Comparison of ENCODE assay signal across 1 cellular context in the genomic region with DNA sequence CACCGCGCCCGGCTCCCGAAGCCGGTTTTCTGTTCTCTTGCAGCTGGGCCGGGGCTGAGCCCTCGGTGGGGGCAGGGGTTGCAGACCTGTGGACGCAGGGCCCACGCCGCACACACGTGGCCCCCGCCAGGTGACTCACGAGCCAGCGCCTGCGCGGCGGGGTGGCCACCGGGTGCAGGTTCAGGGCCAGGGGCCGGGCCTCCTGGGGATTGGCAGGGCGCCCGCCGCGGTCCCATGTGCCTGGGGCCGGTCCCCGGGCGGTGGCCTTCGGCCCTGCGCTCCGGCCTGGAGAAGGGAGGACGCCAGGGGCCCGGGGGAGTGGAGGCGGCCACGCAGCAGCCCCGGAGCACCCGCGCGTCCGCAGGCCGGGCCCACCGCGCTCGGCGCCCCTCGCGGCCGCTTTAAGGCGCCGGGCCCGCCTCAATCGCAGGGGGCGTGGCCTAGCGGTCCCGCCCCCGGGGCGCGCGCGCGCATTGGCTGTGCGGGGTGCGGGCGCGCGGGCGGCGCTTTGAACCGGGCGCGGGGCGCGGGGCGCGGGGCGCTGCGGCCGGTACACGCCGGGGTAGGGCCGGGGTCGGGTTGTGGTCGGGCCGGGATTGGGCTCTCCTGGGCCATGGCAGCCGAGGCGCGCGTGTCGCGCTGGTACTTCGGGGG.
TF ChIP-seq lines count a peak whose summit lies in the region.

A gene with protein sequence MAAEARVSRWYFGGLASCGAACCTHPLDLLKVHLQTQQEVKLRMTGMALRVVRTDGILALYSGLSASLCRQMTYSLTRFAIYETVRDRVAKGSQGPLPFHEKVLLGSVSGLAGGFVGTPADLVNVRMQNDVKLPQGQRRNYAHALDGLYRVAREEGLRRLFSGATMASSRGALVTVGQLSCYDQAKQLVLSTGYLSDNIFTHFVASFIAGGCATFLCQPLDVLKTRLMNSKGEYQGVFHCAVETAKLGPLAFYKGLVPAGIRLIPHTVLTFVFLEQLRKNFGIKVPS (plus strand): TSS at position 471 of the 654 bp plus-strand sequence. CDS start 143 bp downstream, at position 614.

TF ChIP-seq in SK-N-SH treated with all-trans-retinoic acid at 6 μM for 48 hours, 23 proteins besides CTCF, POLR2A, EP300 and RAD21 (continued from another document):
- TF ChIP-seq TCF4 (CRISPR knock-in tag; IDR thresholded peaks at IDR 0.05; ENCODE audit: borderline replicate concordance) (no peak), OSR1 (CRISPR knock-in tag; IDR thresholded peaks at IDR 0.05) (no peak), ESRRG (CRISPR knock-in tag; IDR thresholded peaks at IDR 0.05) (0 out of 2 replicates have a peak, but pooled peaks have one; percentile 43), BACH2 (CRISPR knock-in tag; IDR thresholded peaks at IDR 0.05; ENCODE audit: borderline replicate concordance) (no peak), GLIS3 (CRISPR knock-in tag; IDR thresholded peaks at IDR 0.05) (no peak), PPARA (CRISPR knock-in tag; IDR thresholded peaks at IDR 0.05; ENCODE audit: borderline replicate concordance) (no peak), ZNF70 (CRISPR knock-in tag; IDR thresholded peaks at IDR 0.05) (no peak), CSDC2 (CRISPR knock-in tag; IDR thresholded peaks at IDR 0.05) (0 out of 2 replicates have a peak, but pooled peaks have one; percentile 61), CREB5 (CRISPR knock-in tag; IDR thresholded peaks at IDR 0.05; ENCODE audit: low read depth) (no peak), ZNF565 (CRISPR knock-in tag; conservative IDR thresholded peaks at IDR 0.05; ENCODE audit: low read depth) (no peak), ZNF8 (CRISPR knock-in tag; IDR thresholded peaks at IDR 0.05) (no peak), SNAI2 (CRISPR knock-in tag; IDR thresholded peaks at IDR 0.05) (no peak), CSRNP3 (CRISPR knock-in tag; IDR thresholded peaks at IDR 0.05) (no peak), RARB (CRISPR knock-in tag; IDR thresholded peaks at IDR 0.05) (no peak), TOX (CRISPR knock-in tag; IDR thresholded peaks at IDR 0.05; ENCODE audit: borderline replicate concordance) (no peak), TSHZ2 (CRISPR knock-in tag; IDR thresholded peaks at IDR 0.05) (no peak), ZFP3 (CRISPR knock-in tag; IDR thresholded peaks at IDR 0.05) (0 out of 2 replicates have a peak, but pooled peaks have one; percentile 12)
- TF ChIP-seq, protein P1, sequence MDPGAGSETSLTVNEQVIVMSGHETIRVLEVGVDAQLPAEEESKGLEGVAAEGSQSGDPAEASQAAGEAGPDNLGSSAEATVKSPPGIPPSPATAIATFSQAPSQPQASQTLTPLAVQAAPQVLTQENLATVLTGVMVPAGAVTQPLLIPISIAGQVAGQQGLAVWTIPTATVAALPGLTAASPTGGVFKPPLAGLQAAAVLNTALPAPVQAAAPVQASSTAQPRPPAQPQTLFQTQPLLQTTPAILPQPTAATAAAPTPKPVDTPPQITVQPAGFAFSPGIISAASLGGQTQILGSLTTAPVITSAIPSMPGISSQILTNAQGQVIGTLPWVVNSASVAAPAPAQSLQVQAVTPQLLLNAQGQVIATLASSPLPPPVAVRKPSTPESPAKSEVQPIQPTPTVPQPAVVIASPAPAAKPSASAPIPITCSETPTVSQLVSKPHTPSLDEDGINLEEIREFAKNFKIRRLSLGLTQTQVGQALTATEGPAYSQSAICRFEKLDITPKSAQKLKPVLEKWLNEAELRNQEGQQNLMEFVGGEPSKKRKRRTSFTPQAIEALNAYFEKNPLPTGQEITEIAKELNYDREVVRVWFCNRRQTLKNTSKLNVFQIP (CRISPR knock-in tag; IDR thresholded peaks at IDR 0.05; ENCODE audit: borderline replicate concordance, low read depth) = no peak
